ENCODE assay signal across 8 cellular contexts in the genomic region with DNA sequence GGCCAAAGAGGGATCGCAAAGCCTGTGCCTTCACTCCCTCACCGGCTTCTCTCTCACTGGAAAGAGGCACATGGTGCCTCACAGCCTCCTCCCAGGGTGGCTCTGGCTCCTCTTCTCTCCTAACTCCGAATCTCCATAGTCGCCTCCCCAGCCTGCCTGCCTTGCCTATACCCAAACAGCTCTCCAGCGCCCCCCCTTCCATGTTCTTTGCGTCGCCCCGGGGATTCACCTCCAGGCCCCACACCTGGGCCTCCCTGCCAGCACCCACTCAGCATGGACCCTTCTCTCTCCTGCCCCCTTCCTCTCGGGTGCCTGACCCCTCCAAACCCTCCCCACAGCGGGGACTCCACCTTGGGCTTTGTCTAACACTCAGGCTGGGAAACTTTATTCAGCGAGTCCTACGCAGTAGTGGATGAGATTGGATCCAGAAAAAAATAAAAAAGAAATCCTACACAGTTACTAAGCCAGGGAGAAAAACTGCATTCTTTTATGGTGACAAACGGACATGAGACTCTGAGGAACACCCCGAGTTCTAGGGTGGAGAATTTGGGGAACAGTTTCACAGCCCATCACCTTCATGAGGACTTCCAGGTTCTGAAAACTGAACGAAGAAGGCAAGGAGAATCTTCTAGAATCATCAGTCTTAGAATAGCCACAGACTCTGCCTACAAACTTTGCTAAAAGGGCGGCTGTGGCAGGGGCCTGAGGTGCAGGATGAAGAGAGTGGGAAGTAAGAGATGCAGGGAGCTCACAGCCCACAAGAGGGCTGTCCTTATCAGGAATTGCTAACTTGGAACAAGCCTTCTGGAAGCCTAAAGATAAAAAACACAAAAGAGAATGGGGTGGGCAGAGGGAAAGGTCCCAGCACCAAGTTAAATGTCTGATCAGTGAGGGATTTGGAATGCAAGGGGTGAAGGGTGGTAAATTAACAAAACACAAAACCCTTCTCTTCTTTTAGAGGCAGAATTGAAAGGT. TPM values are rescaled to one million over a fixed set of nuclear protein-coding genes. Genes with fewer than 3 reads are reported as not detected.
DNase-seq lines count a peak whose midpoint lies in the region; ATAC-seq and TF ChIP-seq lines count a peak whose summit lies in the region.

No MANE protein-coding gene starts in this region.

- H3K27me3 ChIP-seq in Loucy (ENCODE audit: insufficient read depth, low read length, poor library complexity, severe bottlenecking): no peaks in the 10 kb centered on the region

- H3K4me1 ChIP-seq in Loucy (ENCODE audit: insufficient read depth, low read length, poor library complexity, severe bottlenecking): peaks cover 57% of the 10 kb centered on the region

- H3K27me3 Mint-ChIP-seq in neural crest cell (ENCODE audit: low read depth): no peaks in the 10 kb centered on the region

- H3K4me2 ChIP-seq in Loucy (ENCODE audit: low read depth, low read length, poor library complexity, severe bottlenecking): peak overlapping the region; percentile 3

- ATAC-seq in GM18868 (IDR thresholded peaks at IDR 0.05; ENCODE audit: unreplicated experiment): no peak

- H3K9ac ChIP-seq in Loucy (ENCODE audit: low read depth, low read length, poor library complexity, severe bottlenecking): peak overlapping the region; percentile 54

- H3K36me3 ChIP-seq in Loucy (ENCODE audit: insufficient read depth, low read length): no peaks in the 10 kb centered on the region

- no peaks in the 10 kb centered on the region for H3K9me3 Mint-ChIP-seq in neural crest cell

- H3K4me3 ChIP-seq in Loucy (ENCODE audit: low read length, poor library complexity, severe bottlenecking) (no peak overlapping the region), coronary artery (no peak overlapping the region)

- no peak overlapping the region for H3K27ac Mint-ChIP-seq in neural crest cell (ENCODE audit: unreplicated experiment)

- H3K4me1 Mint-ChIP-seq in neural crest cell: peaks cover 41% of the 10 kb centered on the region

- no peaks in the 10 kb centered on the region for H3K9me2 ChIP-seq in Loucy (replicated peaks; ENCODE audit: low read depth, low read length)

- H2AFZ ChIP-seq in Loucy (ENCODE audit: low read length): no peak overlapping the region

- peak overlapping the region; percentile 74 for H3K4me3 Mint-ChIP-seq in neural crest cell

- peaks cover 28% of the 10 kb centered on the region for H3K79me2 ChIP-seq in Loucy (ENCODE audit: insufficient read depth, low read length)

- H3K27ac ChIP-seq in C4-2B (no peak overlapping the region), coronary artery (peak overlapping the region; percentile 66 to 85)

- H3K9me3 ChIP-seq in Loucy (ENCODE audit: insufficient read depth, low read depth, low read length): no peaks in the 10 kb centered on the region

- no peaks in the 10 kb centered on the region for H4K20me1 ChIP-seq in Loucy (ENCODE audit: insufficient read depth, low read length, poor library complexity, severe bottlenecking)

- TF ChIP-seq CTCF in C4-2B (conservative IDR thresholded peaks at IDR 0.05) (peak; percentile 32; the same call in 1 of the 2 replicates), Loucy (conservative IDR thresholded peaks at IDR 0.05; ENCODE audit: low read length) (peak; percentile 29; the same call in 1 of the 2 replicates), coronary artery (IDR thresholded peaks at IDR 0.05) (peak; percentile 19), neural crest cell (conservative IDR thresholded peaks at IDR 0.05) (peak; percentile 61)

- H3F3A ChIP-seq in Loucy (ENCODE audit: low read depth): no peaks in the 10 kb centered on the region

- no peaks in the 10 kb centered on the region for H3K36me3 Mint-ChIP-seq in neural crest cell (ENCODE audit: low read depth)

- DNase-seq in coronary artery (ENCODE audit: low spot score) (no peak), neural crest cell (ENCODE audit: low read depth, low spot score) (no peak), NCI-H526 treated with DMSO at 0.1 percent for 48 hours (lab: John Stamatoyannopoulos, UW) (no peak), middle frontal gyrus (ENCODE audit: extremely low spot score, low spot score) (no peak)
- DNase-seq in stimulated activated CD8-positive, alpha-beta memory T cell treated with anti-CD3 and anti-CD28 coated beads, Interleukin-4, amount 100 ng/mL, for 48 hours: no peak

RNA-seq across cellular contexts. Expression of a gene that starts 5.3 kb away (rescaled TPM):
- total RNA-seq in neural crest cell: 44.1 and 49.8 TPM in 2 replicates

RNA-seq across cellular contexts. Expression of a gene that starts 35.3 kb away (rescaled TPM):
- total RNA-seq in neural crest cell: 77.0 and 77.5 TPM in 2 replicates
